ENCODE assay signal across 1 cellular context in the genomic region with DNA sequence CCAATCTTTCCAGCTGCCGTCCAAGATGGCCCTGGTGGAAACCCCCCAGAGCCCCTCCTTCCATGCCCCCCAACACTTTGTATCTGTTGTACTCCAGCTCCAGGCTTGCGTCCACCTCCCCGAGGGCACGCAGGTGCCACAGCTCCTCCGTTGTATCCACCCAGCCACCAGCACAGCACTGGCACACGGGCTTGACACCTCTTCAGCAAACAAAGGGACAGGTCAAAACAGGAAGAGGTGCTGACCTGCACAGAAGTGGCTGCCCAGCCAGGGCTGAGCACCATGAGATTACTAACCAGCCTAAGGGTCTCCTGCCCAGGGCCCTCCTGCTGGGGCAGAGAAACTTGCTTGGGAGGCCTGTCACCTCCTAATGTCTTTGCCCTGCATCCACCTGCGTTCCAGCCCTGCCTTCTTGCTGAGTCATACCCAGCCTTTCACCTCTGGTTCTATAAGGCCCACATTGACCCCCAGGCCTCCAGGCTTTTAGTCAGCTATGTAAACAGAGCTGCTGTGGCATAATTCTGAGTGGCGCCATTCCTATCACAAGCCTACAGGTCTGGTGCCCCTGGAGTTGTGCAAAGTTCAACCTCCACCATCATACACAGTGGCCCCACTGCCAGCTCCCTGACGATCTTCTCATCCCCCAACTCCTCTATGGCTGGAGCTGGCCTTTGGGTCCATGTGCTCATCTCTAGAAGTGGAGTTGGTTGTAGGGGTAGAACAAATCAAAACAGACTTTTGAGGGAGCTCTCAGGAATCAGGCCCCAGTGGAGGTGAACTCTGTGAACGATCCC.
TF ChIP-seq lines count a peak whose summit lies in the region.

No MANE protein-coding gene starts in this region.

TF ChIP-seq in HepG2, 621 proteins besides CTCF, POLR2A, EP300 and RAD21 (continued from another document and continues in another):
- TF ChIP-seq ATF6 (CRISPR knock-in tag; conservative IDR thresholded peaks at IDR 0.05) (0 out of 2 replicates have a peak, but pooled peaks have one; percentile 21), NCOA2 (CRISPR knock-in tag; IDR thresholded peaks at IDR 0.05) (peak; percentile 96), NFKBIZ (CRISPR knock-in tag; IDR thresholded peaks at IDR 0.05) (peak; percentile 73; the same call in 1 of the 2 replicates), ATAD3A (CRISPR knock-in tag; IDR thresholded peaks at IDR 0.05) (no peak), EHMT2 (IDR thresholded peaks at IDR 0.05; ENCODE audit: borderline replicate concordance, low read depth, low read length) (peak; percentile 93; the same call in 1 of the 2 replicates), ZNF335 (CRISPR knock-in tag; IDR thresholded peaks at IDR 0.05) (peak; percentile 77; the same call in 1 of the 2 replicates), ZNF619 (CRISPR knock-in tag; IDR thresholded peaks at IDR 0.05) (0 out of 2 replicates have a peak, but pooled peaks have one; percentile 18), ZKSCAN5 (CRISPR knock-in tag; IDR thresholded peaks at IDR 0.05) (peak; percentile 89), JUN (CRISPR knock-in tag; IDR thresholded peaks at IDR 0.05) (peak; percentile 95), KLF11 (CRISPR knock-in tag; IDR thresholded peaks at IDR 0.05) (no peak), SALL1 (CRISPR knock-in tag; IDR thresholded peaks at IDR 0.05) (peak; percentile 97), ZNF562 (CRISPR knock-in tag; IDR thresholded peaks at IDR 0.05; ENCODE audit: borderline replicate concordance) (no peak), ZNF773 (CRISPR knock-in tag; IDR thresholded peaks at IDR 0.05; ENCODE audit: borderline replicate concordance) (no peak), RARA (CRISPR knock-in tag; IDR thresholded peaks at IDR 0.05) (peak; percentile 97), KMT2B (CRISPR knock-in tag; IDR thresholded peaks at IDR 0.05) (peak; percentile 48; the same call in 1 of the 2 replicates), ZNF761 (CRISPR knock-in tag; conservative IDR thresholded peaks at IDR 0.05) (0 out of 2 replicates have a peak, but pooled peaks have one; percentile 84), KAT8 (CRISPR knock-in tag; IDR thresholded peaks at IDR 0.05) (peak; percentile 74), RBM39 (IDR thresholded peaks at IDR 0.05; ENCODE audit: low read depth, low read length, poor library complexity, severe bottlenecking) (no peak), HOXA3 (CRISPR knock-in tag; IDR thresholded peaks at IDR 0.05) (peak; percentile 94), ZNF777 (CRISPR knock-in tag; IDR thresholded peaks at IDR 0.05) (no peak), KDM4B (CRISPR knock-in tag; IDR thresholded peaks at IDR 0.05) (peak; percentile 85), CC2D1A (CRISPR knock-in tag; IDR thresholded peaks at IDR 0.05) (no peak), ZNF543 (CRISPR knock-in tag; IDR thresholded peaks at IDR 0.05) (peak; percentile 82; the same call in 1 of the 2 replicates), SRY (CRISPR knock-in tag; IDR thresholded peaks at IDR 0.05) (no peak), GMEB2 (CRISPR knock-in tag; IDR thresholded peaks at IDR 0.05; ENCODE audit: low read depth) (no peak; the same call in 1 of the 2 replicates), ARID2 (CRISPR knock-in tag; IDR thresholded peaks at IDR 0.05; ENCODE audit: borderline replicate concordance) (no peak), RNF219 (CRISPR knock-in tag; IDR thresholded peaks at IDR 0.05) (no peak), ZIK1 (CRISPR knock-in tag; IDR thresholded peaks at IDR 0.05; ENCODE audit: borderline replicate concordance, low read depth) (0 out of 2 replicates have a peak, but pooled peaks have one; percentile 52), ZNF232 (CRISPR knock-in tag; IDR thresholded peaks at IDR 0.05; ENCODE audit: borderline replicate concordance) (peak; percentile 76; the same call in 1 of the 2 replicates), ZNF563 (CRISPR knock-in tag; IDR thresholded peaks at IDR 0.05) (peak; percentile 69; the same call in 1 of the 2 replicates), ZBTB42 (CRISPR knock-in tag; IDR thresholded peaks at IDR 0.05) (no peak; the same call in 1 of the 2 replicates), TBL1XR1 (IDR thresholded peaks at IDR 0.05; ENCODE audit: borderline replicate concordance, low read length, partially characterized antibody) (peak; percentile 91), NFATC3 (CRISPR knock-in tag; IDR thresholded peaks at IDR 0.05) (no peak)
- TF ChIP-seq, protein P1, sequence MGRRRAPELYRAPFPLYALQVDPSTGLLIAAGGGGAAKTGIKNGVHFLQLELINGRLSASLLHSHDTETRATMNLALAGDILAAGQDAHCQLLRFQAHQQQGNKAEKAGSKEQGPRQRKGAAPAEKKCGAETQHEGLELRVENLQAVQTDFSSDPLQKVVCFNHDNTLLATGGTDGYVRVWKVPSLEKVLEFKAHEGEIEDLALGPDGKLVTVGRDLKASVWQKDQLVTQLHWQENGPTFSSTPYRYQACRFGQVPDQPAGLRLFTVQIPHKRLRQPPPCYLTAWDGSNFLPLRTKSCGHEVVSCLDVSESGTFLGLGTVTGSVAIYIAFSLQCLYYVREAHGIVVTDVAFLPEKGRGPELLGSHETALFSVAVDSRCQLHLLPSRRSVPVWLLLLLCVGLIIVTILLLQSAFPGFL (CRISPR knock-in tag; IDR thresholded peaks at IDR 0.05): no peak
- TF ChIP-seq, protein P2, sequence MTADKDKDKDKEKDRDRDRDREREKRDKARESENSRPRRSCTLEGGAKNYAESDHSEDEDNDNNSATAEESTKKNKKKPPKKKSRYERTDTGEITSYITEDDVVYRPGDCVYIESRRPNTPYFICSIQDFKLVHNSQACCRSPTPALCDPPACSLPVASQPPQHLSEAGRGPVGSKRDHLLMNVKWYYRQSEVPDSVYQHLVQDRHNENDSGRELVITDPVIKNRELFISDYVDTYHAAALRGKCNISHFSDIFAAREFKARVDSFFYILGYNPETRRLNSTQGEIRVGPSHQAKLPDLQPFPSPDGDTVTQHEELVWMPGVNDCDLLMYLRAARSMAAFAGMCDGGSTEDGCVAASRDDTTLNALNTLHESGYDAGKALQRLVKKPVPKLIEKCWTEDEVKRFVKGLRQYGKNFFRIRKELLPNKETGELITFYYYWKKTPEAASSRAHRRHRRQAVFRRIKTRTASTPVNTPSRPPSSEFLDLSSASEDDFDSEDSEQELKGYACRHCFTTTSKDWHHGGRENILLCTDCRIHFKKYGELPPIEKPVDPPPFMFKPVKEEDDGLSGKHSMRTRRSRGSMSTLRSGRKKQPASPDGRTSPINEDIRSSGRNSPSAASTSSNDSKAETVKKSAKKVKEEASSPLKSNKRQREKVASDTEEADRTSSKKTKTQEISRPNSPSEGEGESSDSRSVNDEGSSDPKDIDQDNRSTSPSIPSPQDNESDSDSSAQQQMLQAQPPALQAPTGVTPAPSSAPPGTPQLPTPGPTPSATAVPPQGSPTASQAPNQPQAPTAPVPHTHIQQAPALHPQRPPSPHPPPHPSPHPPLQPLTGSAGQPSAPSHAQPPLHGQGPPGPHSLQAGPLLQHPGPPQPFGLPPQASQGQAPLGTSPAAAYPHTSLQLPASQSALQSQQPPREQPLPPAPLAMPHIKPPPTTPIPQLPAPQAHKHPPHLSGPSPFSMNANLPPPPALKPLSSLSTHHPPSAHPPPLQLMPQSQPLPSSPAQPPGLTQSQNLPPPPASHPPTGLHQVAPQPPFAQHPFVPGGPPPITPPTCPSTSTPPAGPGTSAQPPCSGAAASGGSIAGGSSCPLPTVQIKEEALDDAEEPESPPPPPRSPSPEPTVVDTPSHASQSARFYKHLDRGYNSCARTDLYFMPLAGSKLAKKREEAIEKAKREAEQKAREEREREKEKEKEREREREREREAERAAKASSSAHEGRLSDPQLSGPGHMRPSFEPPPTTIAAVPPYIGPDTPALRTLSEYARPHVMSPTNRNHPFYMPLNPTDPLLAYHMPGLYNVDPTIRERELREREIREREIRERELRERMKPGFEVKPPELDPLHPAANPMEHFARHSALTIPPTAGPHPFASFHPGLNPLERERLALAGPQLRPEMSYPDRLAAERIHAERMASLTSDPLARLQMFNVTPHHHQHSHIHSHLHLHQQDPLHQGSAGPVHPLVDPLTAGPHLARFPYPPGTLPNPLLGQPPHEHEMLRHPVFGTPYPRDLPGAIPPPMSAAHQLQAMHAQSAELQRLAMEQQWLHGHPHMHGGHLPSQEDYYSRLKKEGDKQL (CRISPR knock-in tag; IDR thresholded peaks at IDR 0.05; ENCODE audit: low read depth): peak; percentile 83
- TF ChIP-seq, protein P3, sequence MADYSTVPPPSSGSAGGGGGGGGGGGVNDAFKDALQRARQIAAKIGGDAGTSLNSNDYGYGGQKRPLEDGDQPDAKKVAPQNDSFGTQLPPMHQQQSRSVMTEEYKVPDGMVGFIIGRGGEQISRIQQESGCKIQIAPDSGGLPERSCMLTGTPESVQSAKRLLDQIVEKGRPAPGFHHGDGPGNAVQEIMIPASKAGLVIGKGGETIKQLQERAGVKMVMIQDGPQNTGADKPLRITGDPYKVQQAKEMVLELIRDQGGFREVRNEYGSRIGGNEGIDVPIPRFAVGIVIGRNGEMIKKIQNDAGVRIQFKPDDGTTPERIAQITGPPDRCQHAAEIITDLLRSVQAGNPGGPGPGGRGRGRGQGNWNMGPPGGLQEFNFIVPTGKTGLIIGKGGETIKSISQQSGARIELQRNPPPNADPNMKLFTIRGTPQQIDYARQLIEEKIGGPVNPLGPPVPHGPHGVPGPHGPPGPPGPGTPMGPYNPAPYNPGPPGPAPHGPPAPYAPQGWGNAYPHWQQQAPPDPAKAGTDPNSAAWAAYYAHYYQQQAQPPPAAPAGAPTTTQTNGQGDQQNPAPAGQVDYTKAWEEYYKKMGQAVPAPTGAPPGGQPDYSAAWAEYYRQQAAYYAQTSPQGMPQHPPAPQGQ (CRISPR knock-in tag; IDR thresholded peaks at IDR 0.05; ENCODE audit: borderline replicate concordance): no peak
- TF ChIP-seq, protein P4, sequence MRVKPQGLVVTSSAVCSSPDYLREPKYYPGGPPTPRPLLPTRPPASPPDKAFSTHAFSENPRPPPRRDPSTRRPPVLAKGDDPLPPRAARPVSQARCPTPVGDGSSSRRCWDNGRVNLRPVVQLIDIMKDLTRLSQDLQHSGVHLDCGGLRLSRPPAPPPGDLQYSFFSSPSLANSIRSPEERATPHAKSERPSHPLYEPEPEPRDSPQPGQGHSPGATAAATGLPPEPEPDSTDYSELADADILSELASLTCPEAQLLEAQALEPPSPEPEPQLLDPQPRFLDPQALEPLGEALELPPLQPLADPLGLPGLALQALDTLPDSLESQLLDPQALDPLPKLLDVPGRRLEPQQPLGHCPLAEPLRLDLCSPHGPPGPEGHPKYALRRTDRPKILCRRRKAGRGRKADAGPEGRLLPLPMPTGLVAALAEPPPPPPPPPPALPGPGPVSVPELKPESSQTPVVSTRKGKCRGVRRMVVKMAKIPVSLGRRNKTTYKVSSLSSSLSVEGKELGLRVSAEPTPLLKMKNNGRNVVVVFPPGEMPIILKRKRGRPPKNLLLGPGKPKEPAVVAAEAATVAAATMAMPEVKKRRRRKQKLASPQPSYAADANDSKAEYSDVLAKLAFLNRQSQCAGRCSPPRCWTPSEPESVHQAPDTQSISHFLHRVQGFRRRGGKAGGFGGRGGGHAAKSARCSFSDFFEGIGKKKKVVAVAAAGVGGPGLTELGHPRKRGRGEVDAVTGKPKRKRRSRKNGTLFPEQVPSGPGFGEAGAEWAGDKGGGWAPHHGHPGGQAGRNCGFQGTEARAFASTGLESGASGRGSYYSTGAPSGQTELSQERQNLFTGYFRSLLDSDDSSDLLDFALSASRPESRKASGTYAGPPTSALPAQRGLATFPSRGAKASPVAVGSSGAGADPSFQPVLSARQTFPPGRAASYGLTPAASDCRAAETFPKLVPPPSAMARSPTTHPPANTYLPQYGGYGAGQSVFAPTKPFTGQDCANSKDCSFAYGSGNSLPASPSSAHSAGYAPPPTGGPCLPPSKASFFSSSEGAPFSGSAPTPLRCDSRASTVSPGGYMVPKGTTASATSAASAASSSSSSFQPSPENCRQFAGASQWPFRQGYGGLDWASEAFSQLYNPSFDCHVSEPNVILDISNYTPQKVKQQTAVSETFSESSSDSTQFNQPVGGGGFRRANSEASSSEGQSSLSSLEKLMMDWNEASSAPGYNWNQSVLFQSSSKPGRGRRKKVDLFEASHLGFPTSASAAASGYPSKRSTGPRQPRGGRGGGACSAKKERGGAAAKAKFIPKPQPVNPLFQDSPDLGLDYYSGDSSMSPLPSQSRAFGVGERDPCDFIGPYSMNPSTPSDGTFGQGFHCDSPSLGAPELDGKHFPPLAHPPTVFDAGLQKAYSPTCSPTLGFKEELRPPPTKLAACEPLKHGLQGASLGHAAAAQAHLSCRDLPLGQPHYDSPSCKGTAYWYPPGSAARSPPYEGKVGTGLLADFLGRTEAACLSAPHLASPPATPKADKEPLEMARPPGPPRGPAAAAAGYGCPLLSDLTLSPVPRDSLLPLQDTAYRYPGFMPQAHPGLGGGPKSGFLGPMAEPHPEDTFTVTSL (CRISPR knock-in tag; IDR thresholded peaks at IDR 0.05; ENCODE audit: borderline replicate concordance): peak; percentile 82; the same call in 1 of the 2 replicates
